19 cellular contexts compared by ENCODE assay signal in genomic region chr6:134596191-134596590, GRCh38.
A peak's percentile ranks its signal among the peaks of the same experiment; 100 is the strongest.
DNase-seq lines count a peak whose midpoint lies in the region; ATAC-seq and TF ChIP-seq lines count a peak whose summit lies in the region.
"Had no signal": no experiment of that assay in that cellular context is flagged by ENCODE, and none has a peak within 500 bp of the region (broad histone marks: within the 10 kb centered on the region; RNA-seq: fewer than 3 reads in every experiment).

No MANE protein-coding gene starts in this region.

- no peak for TF ChIP-seq POLR2A in heart left ventricle (IDR thresholded peaks at IDR 0.05)

- H3K4me3 ChIP-seq in heart left ventricle = no peak overlapping the region
- H3K4me3 ChIP-seq in left ventricle myocardium inferior = no peak overlapping the region
- no peak overlapping the region for H3K4me3 ChIP-seq in psoas muscle
- H3K4me3 ChIP-seq: BLaER1, GM23338, HAP-1 had no signal

- 47 to 83% (median 73%) methylated on average over 1 of the region's 1 CpG for WGBS in heart left ventricle, 4 donors
- WGBS in psoas muscle, 3 donors = 55 to 79% (median 70%) methylated on average over 1 of the region's 1 CpG

- H3K36me3 ChIP-seq in heart left ventricle = no peaks in the 10 kb centered on the region
- no peaks in the 10 kb centered on the region for H3K36me3 ChIP-seq in left ventricle myocardium inferior
- H3K36me3 ChIP-seq in psoas muscle (ENCODE audit: insufficient read depth in 1 of 2, low read depth in 1 of 2) = no peaks in the 10 kb centered on the region
- H3K36me3 ChIP-seq: BLaER1, HAP-1 had no signal

- TF ChIP-seq CTCF in heart left ventricle (IDR thresholded peaks at IDR 0.05) = no peak
- no peak for TF ChIP-seq CTCF in left ventricle myocardium inferior (IDR thresholded peaks at IDR 0.05; ENCODE audit: borderline replicate concordance)
- TF ChIP-seq CTCF in psoas muscle (IDR thresholded peaks at IDR 0.05) = no peak

- DNase-seq in NCI-H1092 treated with DMSO at 0.1 percent for 48 hours (lab: John Stamatoyannopoulos, UW) (peak; percentile 23), NCI-H1092 (lab: John Stamatoyannopoulos, UW) (no peak), heart left ventricle (peak in 1 of 5 donors; percentile 59), left ventricle myocardium inferior (no peak), left ventricle myocardium superior (peak; percentile 29), psoas muscle (no peak)
- no peak for DNase-seq in stimulated activated naive CD4-positive, alpha-beta T cell treated with Interleukin-2 at 50 U/mL for 16 hours (lab: John Stamatoyannopoulos, UW)
- DNase-seq in activated CD4-positive, alpha-beta T cell treated with anti-CD3 and anti-CD28 coated beads, Interleukin-2, amount 50 U/mL, for 1 hour = no peak
- DNase-seq: Caco-2; CD4-positive, CD25-positive, alpha-beta regulatory T cell; CD8-positive, alpha-beta T cell; DMS153; DND-41; HFFc6 had no signal

- H3K4me1 ChIP-seq in heart left ventricle (peaks cover 0 to 5% (median 0%) of the 10 kb centered on the region in 12 donors), left ventricle myocardium inferior (no peaks in the 10 kb centered on the region), psoas muscle (no peaks in the 10 kb centered on the region)
- H3K4me1 ChIP-seq: BLaER1, Caco-2, HAP-1 had no signal

- H3K9me3 ChIP-seq in heart left ventricle (peaks cover 0 to 14% (median 8%) of the 10 kb centered on the region in 12 donors), left ventricle myocardium inferior (replicated peaks) (peaks cover 10% of the 10 kb centered on the region), psoas muscle (peaks cover 3% of the 10 kb centered on the region)
- H3K9me3 ChIP-seq: HAP-1 had no signal

- no peak overlapping the region for H3K27ac ChIP-seq in heart left ventricle
- no peak overlapping the region for H3K27ac ChIP-seq in left ventricle myocardium inferior (replicated peaks)
- H3K27ac ChIP-seq in psoas muscle = no peak overlapping the region
- H3K27ac ChIP-seq: 22Rv1, BLaER1, C4-2B had no signal

- ATAC-seq in heart left ventricle = peak; percentile 72 to 93 (median 82)
- peak; percentile 96 for ATAC-seq in left ventricle myocardium superior
- ATAC-seq in psoas muscle = peak in 3 of 4 donors; percentile 48 to 74 (median 64)
- ATAC-seq: CD8-positive, alpha-beta T cell; GM23338 had no signal

- no peaks in the 10 kb centered on the region for H3K27me3 ChIP-seq in heart left ventricle
- no peaks in the 10 kb centered on the region for H3K27me3 ChIP-seq in left ventricle myocardium inferior (ENCODE audit: low read depth)
- H3K27me3 ChIP-seq in psoas muscle (ENCODE audit: insufficient read depth in 3 of 3, low read length in 2 of 3) = no peaks in the 10 kb centered on the region
- H3K27me3 ChIP-seq: BLaER1 had no signal

- intact Hi-C loops in heart left ventricle (cut with DNase I) (no loop called here), left ventricle myocardium inferior (cut with micrococcal nuclease) (no loop called here), left ventricle myocardium superior (cut with micrococcal nuclease) (no loop called here), psoas muscle (cut with DNase I) (no loop called here)

Comparison
In these comparisons a context has a peak if more than half of its experiments do, and no peak if none do; other contexts are left out.
1. DNase-seq: peak in NCI-H1092 treated with DMSO at 0.1 percent for 48 hours (single experiment) and left ventricle myocardium superior (single experiment); none in NCI-H1092 (single experiment), left ventricle myocardium inferior (single experiment), psoas muscle (0 of 2), stimulated activated naive CD4-positive, alpha-beta T cell treated with Interleukin-2 at 50 U/mL for 16 hours (single experiment) and activated CD4-positive, alpha-beta T cell treated with anti-CD3 and anti-CD28 coated beads, Interleukin-2, amount 50 U/mL, for 1 hour (single experiment).
2. Peak in every context shown above with its lines, with median percentiles within 50 percentile points of each other: ATAC-seq.